ENCODE assay signal across 27 cellular contexts in the genomic region with DNA sequence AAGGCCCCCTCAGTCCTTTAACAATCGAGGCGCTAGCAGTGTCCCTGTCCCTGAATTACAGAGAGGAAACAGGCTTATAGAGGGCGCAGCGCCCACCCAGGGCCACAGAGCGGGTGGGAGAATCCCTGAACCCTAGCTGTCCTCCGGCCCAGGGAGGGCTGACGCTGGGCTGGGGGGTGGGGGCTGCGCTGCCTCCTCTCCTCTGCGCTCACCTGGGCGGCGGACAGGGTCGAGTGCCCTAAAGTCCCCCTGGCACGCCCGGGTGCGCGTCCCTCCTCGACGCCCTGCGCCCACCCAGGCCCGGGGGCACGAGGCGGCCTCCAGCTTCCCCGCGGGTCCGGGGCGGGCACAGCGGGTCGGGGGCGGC.
A peak's percentile ranks its signal among the peaks of the same experiment; 100 is the strongest.
DNase-seq lines count a peak whose midpoint lies in the region; ATAC-seq, FAIRE-seq and TF ChIP-seq lines count a peak whose summit lies in the region.
"Had no signal": no experiment of that assay in that cellular context is flagged by ENCODE, and none has a peak within 500 bp of the region (broad histone marks: within the 10 kb centered on the region; RNA-seq: fewer than 3 reads in every experiment).

No MANE protein-coding gene starts in this region.

- no peak for ATAC-seq in lung (ENCODE audit: insufficient read depth, low FRiP score)
- ATAC-seq in activated T-helper 17 cell treated with anti-CD3 and anti-CD28 coated beads, Interleukin-2, amount 50 U/mL, for 72 hours (replicated peaks) = no peak
- ATAC-seq: left lung; naive thymus-derived CD4-positive, alpha-beta T cell; T-helper 17 cell had no signal

- FAIRE-seq in H1 (lab: Jason Lieb, UNC) = no peak
- FAIRE-seq: GM19239 had no signal

- TF ChIP-seq RAD21 in H1 (IDR thresholded peaks at IDR 0.05 in 1 of 2, conservative IDR thresholded peaks at IDR 0.05 in 1 of 2; ENCODE audit: low read depth in 2 of 2, low read length in 2 of 2) = no peak

- peaks cover 15% of the 10 kb centered on the region; the same call in 1 of the 2 replicates for H3K23me2 ChIP-seq in H1 (ENCODE audit: low read depth, low read length)

- H4K20me1 ChIP-seq in H1 (replicated peaks in 1 of 2; ENCODE audit: control insufficient read depth in 1 of 2, insufficient read depth in 2 of 2, low read length in 2 of 2) = no peaks in the 10 kb centered on the region

- 0 out of 2 replicates have a peak overlapping the region, but pooled peaks have one; percentile 28 for H3K18ac ChIP-seq in H1 (ENCODE audit: extremely low read depth, low read length)

- H3K79me2 ChIP-seq in H1 (ENCODE audit: control insufficient read depth in 1 of 2, insufficient read depth in 2 of 2, low read length in 2 of 2) = no peaks in the 10 kb centered on the region

- no peak overlapping the region for H4K5ac ChIP-seq in H1 (ENCODE audit: insufficient read length, low read depth, low read length)

- TF ChIP-seq CTCF in H1 (IDR thresholded peaks at IDR 0.05; ENCODE audit: control extremely low read depth in 1 of 3, insufficient read depth in 1 of 3, low read depth in 1 of 3, low read length in 3 of 3) = no peak
- no peak for TF ChIP-seq CTCF in lung (IDR thresholded peaks at IDR 0.05; ENCODE audit: control extremely low read depth, extremely low read depth)
- no peak for TF ChIP-seq CTCF in stomach (IDR thresholded peaks at IDR 0.05)

- peak in 1 of 2 experiments; percentile 65 for DNase-seq in H1 (ENCODE audit: low read depth in 1 of 2, low spot score in 2 of 2)
- peak; percentile 9 for DNase-seq in lung (ENCODE audit: low spot score)
- no peak for DNase-seq in stomach
- no peak for DNase-seq in NCI-H187 (lab: John Stamatoyannopoulos, UW)
- no peak for DNase-seq in SKM-1 treated with dmso at 0.1 percent for 144 hours (lab: John Stamatoyannopoulos, UW; ENCODE audit: unreplicated experiment)
- DNase-seq: activated CD4-positive, alpha-beta T cell treated with anti-CD3 and anti-CD28 coated beads for 48 hours; activated naive CD4-positive, alpha-beta T cell; activated T-cell treated with anti-CD3 and anti-CD28 coated beads, Interleukin-2, amount 50 U/mL, for 24 hours; C1 segment of cervical spinal cord; Caco-2; DMS79 treated with DMSO at 0.1 percent for 48 hours; effector CD4-positive, alpha-beta T cell; HCEC 1CT; midbrain; MM.1S; naive thymus-derived CD4-positive, alpha-beta T cell; NCI-H2081; NCI-H345; NCI-H774; spleen; T-helper 17 cell had no signal

- peaks cover 8% of the 10 kb centered on the region for H3K36me3 Mint-ChIP-seq in activated T-helper 17 cell treated with anti-CD3 and anti-CD28 coated beads, Interleukin-2, amount 50 U/mL, for 72 hours (ENCODE audit: low read depth)

- CTCF ChIA-PET in H1 (lab: Charles Lee; ENCODE audit: partially characterized antibody) = interaction anchor here (0.8 kb wide), 1 partner anchor 10 kb away, joined by 4 read pairs; no protein-coding TSS in a partner anchor

- POLR2A ChIA-PET in H1 (lab: Charles Lee; ENCODE audit: partially characterized antibody) = no interaction called here

- H3K27me3 ChIP-seq in HUES48 (ENCODE audit: control insufficient read depth, insufficient read depth, low read length) (peaks cover 44% of the 10 kb centered on the region), H1 (replicated peaks in 1 of 4; ENCODE audit: control insufficient read depth in 3 of 4, extremely low read depth in 1 of 4, insufficient read depth in 3 of 4, low read length in 3 of 4) (peaks cover 13 to 35% (median 33%) of the 10 kb centered on the region in 4 experiments), lung (ENCODE audit: control insufficient read depth, insufficient read depth) (peaks cover 15% of the 10 kb centered on the region), stomach (peaks cover 12 to 44% (median 23%) of the 10 kb centered on the region in 3 donors)

- H3K4me1 ChIP-seq in HUES48 (ENCODE audit: control insufficient read depth, insufficient read depth, low read length) = peaks cover 10% of the 10 kb centered on the region
- peaks cover 0 to 3% (median 1%) of the 10 kb centered on the region in 4 experiments; a peak in 2 of 7 replicates for H3K4me1 ChIP-seq in H1 (replicated peaks in 1 of 4; ENCODE audit: control insufficient read depth in 3 of 4, insufficient read depth in 4 of 4, low read length in 3 of 4)
- H3K4me1 ChIP-seq in lung (ENCODE audit: control insufficient read depth in 2 of 2, insufficient read depth in 2 of 2, low read length in 2 of 2) = peaks cover 0 to 3% of the 10 kb centered on the region in 2 donors
- H3K4me1 ChIP-seq in stomach = peaks cover 0 to 12% (median 4%) of the 10 kb centered on the region in 4 donors
- H3K4me1 ChIP-seq: Caco-2, left lung had no signal

- H3K23ac ChIP-seq in H1 (ENCODE audit: insufficient read length) = no peak overlapping the region

- no peak overlapping the region for H2AFZ ChIP-seq in H1 (ENCODE audit: low read length)

- no peak overlapping the region for H4K8ac ChIP-seq in H1 (ENCODE audit: extremely low read depth, insufficient read depth, low read length)

- H2BK120ac ChIP-seq in H1 (replicated peaks; ENCODE audit: low read depth, low read length) = no peak overlapping the region

- H2BK12ac ChIP-seq in H1 (ENCODE audit: low read depth, low read length) = no peak overlapping the region

- no peak overlapping the region for H3K56ac ChIP-seq in H1 (replicated peaks; ENCODE audit: insufficient read length, low read depth, low read length)

- H3K4ac ChIP-seq in H1 (replicated peaks; ENCODE audit: insufficient read length, low read depth, low read length) = no peak overlapping the region

- no peak overlapping the region for H2BK15ac ChIP-seq in H1 (ENCODE audit: low read length)

- H3K4me2 ChIP-seq in H1 (ENCODE audit: insufficient read depth in 1 of 2, low read depth in 2 of 2, low read length in 2 of 2) = peak overlapping the region; percentile 74 to 77
- H3K4me2 ChIP-seq: KMS-11, SK-N-SH had no signal

- intact Hi-C loops in stomach (cut with DNase I; ENCODE audit: low total_unique reads) = no loop called here

- H3K4me3 Mint-ChIP-seq in activated T-helper 17 cell treated with anti-CD3 and anti-CD28 coated beads, Interleukin-2, amount 50 U/mL, for 72 hours = no peak overlapping the region
- H3K4me3 Mint-ChIP-seq: activated T-cell treated with anti-CD3 and anti-CD28 coated beads, Interleukin-2, amount 50 U/mL, for 24 hours; naive thymus-derived CD4-positive, alpha-beta T cell; T-helper 17 cell had no signal

- TF ChIP-seq POLR2A in H1 (IDR thresholded peaks at IDR 0.05; ENCODE audit: control extremely low read depth in 1 of 2, low read depth in 2 of 2, low read length in 2 of 2) (no peak), stomach (IDR thresholded peaks at IDR 0.05) (no peak)

- H3K27me3 Mint-ChIP-seq in activated T-helper 17 cell treated with anti-CD3 and anti-CD28 coated beads, Interleukin-2, amount 50 U/mL, for 72 hours = peaks cover 30% of the 10 kb centered on the region

- no peak overlapping the region for H3K14ac ChIP-seq in H1 (ENCODE audit: insufficient read length)

- no peak for TF ChIP-seq EP300 in H1 (IDR thresholded peaks at IDR 0.05; ENCODE audit: borderline replicate concordance in 1 of 2, low read depth in 2 of 2, low read length in 2 of 2)
- no peak for TF ChIP-seq EP300 in stomach (IDR thresholded peaks at IDR 0.05)

- H3K4me3 ChIP-seq in HUES48 (ENCODE audit: low read depth, low read length) (peak overlapping the region; percentile 64), H1 (ENCODE audit: extremely low read depth in 1 of 4, insufficient read depth in 2 of 4, low read depth in 3 of 4, low read length in 4 of 4) (peak overlapping the region; percentile 36 to 65 (median 53); a peak in 6 of 8 replicates), lung (no peak overlapping the region), stomach (peak overlapping the region in 3 of 4 donors; percentile 8 to 29 (median 23))
- H3K4me3 ChIP-seq: left lung had no signal

- H3K4me1 Mint-ChIP-seq in activated T-helper 17 cell treated with anti-CD3 and anti-CD28 coated beads, Interleukin-2, amount 50 U/mL, for 72 hours = peaks cover 5% of the 10 kb centered on the region
- H3K4me1 Mint-ChIP-seq: T-helper 17 cell had no signal

- no peak overlapping the region for H3K27ac Mint-ChIP-seq in activated T-helper 17 cell treated with anti-CD3 and anti-CD28 coated beads, Interleukin-2, amount 50 U/mL, for 72 hours
- H3K27ac Mint-ChIP-seq: activated T-cell treated with anti-CD3 and anti-CD28 coated beads, Interleukin-2, amount 50 U/mL, for 24 hours; naive thymus-derived CD4-positive, alpha-beta T cell; T-helper 17 cell had no signal

- no peak overlapping the region for H2AK5ac ChIP-seq in H1 (ENCODE audit: low read depth, low read length)

- H2BK20ac ChIP-seq in H1 (ENCODE audit: low read length) = no peak overlapping the region

- no peaks in the 10 kb centered on the region for H3K79me1 ChIP-seq in H1 (ENCODE audit: low read depth, low read length)

- H3K9me3 Mint-ChIP-seq in activated T-helper 17 cell treated with anti-CD3 and anti-CD28 coated beads, Interleukin-2, amount 50 U/mL, for 72 hours = peaks cover 3% of the 10 kb centered on the region

- H3K9me3 ChIP-seq in HUES48 (ENCODE audit: control insufficient read depth, insufficient read depth, low read length) = no peaks in the 10 kb centered on the region
- H3K9me3 ChIP-seq in H1 (ENCODE audit: insufficient read depth in 2 of 2, low read depth in 1 of 2, low read length in 1 of 2) = no peaks in the 10 kb centered on the region
- H3K9me3 ChIP-seq in lung (ENCODE audit: control insufficient read depth in 2 of 2, insufficient read depth in 1 of 2, low read length in 1 of 2) = peaks cover 0 to 7% of the 10 kb centered on the region in 2 donors
- peaks cover 0 to 13% (median 0%) of the 10 kb centered on the region in 4 donors for H3K9me3 ChIP-seq in stomach
- H3K9me3 ChIP-seq: Caco-2, left lung, SK-N-SH had no signal

- H3K9ac ChIP-seq in HUES48 (ENCODE audit: low read depth, low read length) (no peak overlapping the region), H1 (replicated peaks in 1 of 4; ENCODE audit: extremely low read depth in 1 of 4, low read depth in 3 of 4, low read length in 3 of 4) (no peak overlapping the region)
- H3K9ac ChIP-seq: KMS-11, SK-N-SH had no signal

- H3K27ac ChIP-seq in HUES48 (ENCODE audit: low read depth, low read length) (no peak overlapping the region), H1 (ENCODE audit: low read depth, low read length) (no peak overlapping the region), lung (ENCODE audit: low read depth in 1 of 2, low read length in 1 of 2) (no peak overlapping the region), stomach (no peak overlapping the region)
- H3K27ac ChIP-seq: KMS-11, left lung, spleen had no signal

- H2BK5ac ChIP-seq in H1 (ENCODE audit: low read depth, low read length) = no peak overlapping the region

- WGBS in H1 (ENCODE audit: extremely low coverage in 1 of 2, insufficient coverage in 1 of 2, insufficient read length in 1 of 2, insufficient replicate concordance in 2 of 2, low coverage in 1 of 2, low lambda C conversion rate in 2 of 2, missing lambda C conversion rate in 1 of 2), 2 experiments = 4% methylated on average over 17 of the region's 29 CpGs; no CpG with 5 or more reads in 1 of the 2 experiments
- WGBS in lung, 2 donors = 8 to 10% methylated on average over 27 to 29 of the region's 29 CpGs
- 9 to 22% (median 12%) methylated on average over 3 to 29 of the region's 29 CpGs for WGBS in stomach, 5 donors

- H3K36me3 ChIP-seq in HUES48 (ENCODE audit: control insufficient read depth, insufficient read depth, low read length) = no peaks in the 10 kb centered on the region
- H3K36me3 ChIP-seq in H1 (ENCODE audit: control insufficient read depth in 2 of 4, insufficient read depth in 4 of 4, low read length in 3 of 4) = no peaks in the 10 kb centered on the region
- H3K36me3 ChIP-seq in lung (ENCODE audit: control insufficient read depth in 2 of 2, insufficient read depth in 2 of 2, low read length in 2 of 2) = no peaks in the 10 kb centered on the region
- H3K36me3 ChIP-seq in stomach = no peaks in the 10 kb centered on the region
- H3K36me3 ChIP-seq: left lung, spleen had no signal

- H4K91ac ChIP-seq in H1 (replicated peaks; ENCODE audit: insufficient read length, low read length) = no peak overlapping the region
